Comparison of ENCODE assay signal across 8 cellular contexts in genomic region chr1:76074321-76075187, GRCh38. TPM values are rescaled to one million over a fixed set of nuclear protein-coding genes. Genes with fewer than 3 reads are reported as not detected.
DNase-seq lines count a peak whose midpoint lies in the region; ATAC-seq lines count a peak whose summit lies in the region.

ST6GALNAC3 (plus strand) TSS chr1:76074746.

- peak within 1 kb of the TSS; percentile 81 for H3K4me2 ChIP-seq in mesendoderm (ENCODE audit: low read length)

- whole genome bisulfite sequencing in mesendoderm (ENCODE audit: extremely low coverage, insufficient coverage, low lambda C conversion rate), result no CpG with 5 or more reads among the region's 59 CpGs

- peaks cover 5% of the 10 kb centered on the region for H3K79me1 ChIP-seq in mesendoderm (ENCODE audit: low read length)

- H3K9ac ChIP-seq in endocrine pancreas (ENCODE audit: control insufficient read depth, insufficient read depth, low read length) (peak within 1 kb of the TSS; percentile 54), mesendoderm (ENCODE audit: low read length) (peak within 1 kb of the TSS; percentile 63)

- no peak within 1 kb of the TSS for H3K4ac ChIP-seq in mesendoderm (ENCODE audit: low read depth, low read length)

- peaks cover 5% of the 10 kb centered on the region for H3K4me1 ChIP-seq in endocrine pancreas (ENCODE audit: control insufficient read depth, insufficient read depth, low read length)
- peaks cover 5% of the 10 kb centered on the region for H3K4me1 ChIP-seq in mesendoderm (ENCODE audit: control insufficient read depth, low read depth, low read length)

- H3K79me2 ChIP-seq in mesendoderm (ENCODE audit: control insufficient read depth, insufficient read depth, low read length), result peaks cover 2% of the 10 kb centered on the region

- H3K23ac ChIP-seq in mesendoderm (ENCODE audit: low read length), result peak within 1 kb of the TSS; percentile 92

- H2BK120ac ChIP-seq in mesendoderm (ENCODE audit: low read depth, low read length), result no peak within 1 kb of the TSS

- H4K8ac ChIP-seq in mesendoderm (ENCODE audit: low read depth, low read length), result peak within 1 kb of the TSS; percentile 83

- H4K5ac ChIP-seq in mesendoderm (ENCODE audit: low read length), result no peak within 1 kb of the TSS

- H3K27ac ChIP-seq in mesendoderm (ENCODE audit: low read depth, low read length), result no peak within 1 kb of the TSS

- peak; percentile 75 for DNase-seq in NCI-H1436 (lab: John Stamatoyannopoulos, UW)
- no peak for DNase-seq in NCI-H1436 treated with DMSO at 0.1 percent for 48 hours (lab: John Stamatoyannopoulos, UW)
- peak; percentile 43 for DNase-seq in NCI-H460 (ENCODE audit: extremely low read depth, low read depth)
- DNase-seq in activated CD8-positive, alpha-beta memory T cell treated with anti-CD3 and anti-CD28 coated beads, Interleukin-2, amount 50 U/mL, for 24 hours (ENCODE audit: extremely low read depth), result peak; percentile 19
- DNase-seq in mesendoderm, result peak; percentile 88
- DNase-seq in stimulated activated CD8-positive, alpha-beta memory T cell treated with anti-CD3 and anti-CD28 coated beads, Interleukin-12 subunit alpha, Interleukin-12 subunit beta, amount 100 ng/mL, for 4 hours (ENCODE audit: low read depth), result peak; percentile 63

- no peaks in the 10 kb centered on the region for H3K9me3 ChIP-seq in endocrine pancreas (ENCODE audit: control insufficient read depth, low read length)

- no peaks in the 10 kb centered on the region for H3K27me3 ChIP-seq in endocrine pancreas (ENCODE audit: control insufficient read depth, insufficient read depth, low read length)
- H3K27me3 ChIP-seq in mesendoderm (ENCODE audit: insufficient read depth, low read length, poor library complexity), result no peaks in the 10 kb centered on the region

- H3K36me3 ChIP-seq in endocrine pancreas (ENCODE audit: control insufficient read depth, insufficient read depth, low read length), result no peaks in the 10 kb centered on the region
- H3K36me3 ChIP-seq in mesendoderm (ENCODE audit: control insufficient read depth, insufficient read depth, low read length), result no peaks in the 10 kb centered on the region

- no peak within 1 kb of the TSS for H2BK15ac ChIP-seq in mesendoderm (replicated peaks; ENCODE audit: low read depth)

- peak; percentile 85 for ATAC-seq in HG02981 (IDR thresholded peaks at IDR 0.05; ENCODE audit: unreplicated experiment)

- peak within 1 kb of the TSS; percentile 77 for H3K4me3 ChIP-seq in endocrine pancreas (ENCODE audit: control insufficient read depth, insufficient read depth, low read length)
- peak within 1 kb of the TSS; percentile 24 for H3K4me3 ChIP-seq in mesendoderm (ENCODE audit: low read length)

- no peak within 1 kb of the TSS for H2AK5ac ChIP-seq in mesendoderm (ENCODE audit: low read length)

- peak within 1 kb of the TSS; percentile 97 for H3K18ac ChIP-seq in mesendoderm (ENCODE audit: low read length)

- peak within 1 kb of the TSS; percentile 42 for H2BK5ac ChIP-seq in mesendoderm (ENCODE audit: low read length)

- peak within 1 kb of the TSS; percentile 96 for H3K56ac ChIP-seq in mesendoderm (ENCODE audit: low read length)

RNA-seq across cellular contexts. Expression of gene ST6GALNAC3, which starts in this region (rescaled TPM):
- total RNA-seq in NCI-H460 (2014; rRNA removed; shearing (Covaris generic)), result 0.67 and 0.87 TPM in 2 replicates
- 0.74 and 3.2 TPM in 2 replicates for polyA plus RNA-seq in NCI-H460 (2014; cell fraction: nucleus; rRNA removed)
- polyA plus RNA-seq in mesendoderm (2013, experiment 1 of 2), result 4.6 TPM
- 4.5 TPM for polyA plus RNA-seq in mesendoderm (2013, experiment 2 of 2)
